ENCODE assay signal across 8 cellular contexts in genomic region chr2:200306969-200307811, GRCh38. TPM values are rescaled to one million over a fixed set of nuclear protein-coding genes. Genes with fewer than 3 reads are reported as not detected.
DNase-seq lines count a peak whose midpoint lies in the region; ATAC-seq and TF ChIP-seq lines count a peak whose summit lies in the region.

No MANE protein-coding gene starts in this region.

- intact Hi-C loops in right cardiac atrium (cut with DNase I), result loop anchor here (5.0 to 10.0 kb wide), 7 partner anchors 45 to 330 kb away; no protein-coding TSS in a partner anchor

- WGBS in right cardiac atrium, result under 1% methylated on average over 128 of the region's 128 CpGs

- H3K4me3 ChIP-seq in BE2C (ENCODE audit: low read depth, low read length) (peak overlapping the region; percentile 76), SJCRH30 (peak overlapping the region; percentile 94), right cardiac atrium (ENCODE audit: low read length) (peak overlapping the region; percentile 99)

- H3K4me1 ChIP-seq in BE2C (peaks cover 10% of the 10 kb centered on the region; the same call in 1 of the 2 replicates), SJCRH30 (peaks cover 49% of the 10 kb centered on the region), right cardiac atrium (ENCODE audit: control insufficient read depth, insufficient read depth, low read length) (peaks cover 7% of the 10 kb centered on the region)

- ATAC-seq in GM18873 (IDR thresholded peaks at IDR 0.05; ENCODE audit: low FRiP score, unreplicated experiment) (peak; percentile 42), HG03064 (IDR thresholded peaks at IDR 0.05; ENCODE audit: low read depth, unreplicated experiment) (peak; percentile 54), right cardiac atrium (peak; percentile 79 to 83)

- H3K27me3 ChIP-seq in BE2C (no peaks in the 10 kb centered on the region), SJCRH30 (no peaks in the 10 kb centered on the region), right cardiac atrium (ENCODE audit: control insufficient read depth, insufficient read depth) (no peaks in the 10 kb centered on the region)

- peak overlapping the region; percentile 98 for H3K27ac ChIP-seq in SJCRH30
- peak overlapping the region; percentile 69 for H3K27ac ChIP-seq in right cardiac atrium (ENCODE audit: low read length)

- H3K36me3 ChIP-seq in BE2C (no peaks in the 10 kb centered on the region; the same call in 1 of the 2 replicates), SJCRH30 (peaks cover 39% of the 10 kb centered on the region)

- peak; percentile 74 for DNase-seq in BE2C
- DNase-seq in SJCRH30, result peak; percentile 51 to 57
- peak; percentile 30 for DNase-seq in amniotic epithelial cell (ENCODE audit: low read depth)
- DNase-seq in right cardiac atrium, result peak; percentile 65 to 83 (median 81)
- peak; percentile 69 for DNase-seq in retina
- no peak for DNase-seq in mucosa of gallbladder (ENCODE audit: low spot score)

- no peak for TF ChIP-seq CTCF in BE2C (IDR thresholded peaks at IDR 0.05; ENCODE audit: low read depth, low read length)

- H3K9me3 ChIP-seq in BE2C (peaks cover 2% of the 10 kb centered on the region; the same call in 1 of the 2 replicates), SJCRH30 (replicated peaks) (no peaks in the 10 kb centered on the region), right cardiac atrium (ENCODE audit: control insufficient read depth, low read length) (no peaks in the 10 kb centered on the region)

RNA-seq across cellular contexts. Expression of gene SPATS2L, which starts 0.7 kb away (rescaled TPM):
- 20.6 TPM for polyA plus RNA-seq in BE2C (2012; ENCODE audit: insufficient read depth, insufficient read length, low read depth)
- 339 and 355 TPM in 2 replicates for total RNA-seq in SJCRH30 (2014; rRNA removed; shearing (Covaris generic))
- total RNA-seq in right cardiac atrium (100 to 1,000 TPM; 115 to 147 (median 124) TPM), mucosa of gallbladder (243 TPM)
- polyA plus RNA-seq in right cardiac atrium, result 90.6 TPM
